Comparison of ENCODE assay signal across 14 cellular contexts in the genomic region with DNA sequence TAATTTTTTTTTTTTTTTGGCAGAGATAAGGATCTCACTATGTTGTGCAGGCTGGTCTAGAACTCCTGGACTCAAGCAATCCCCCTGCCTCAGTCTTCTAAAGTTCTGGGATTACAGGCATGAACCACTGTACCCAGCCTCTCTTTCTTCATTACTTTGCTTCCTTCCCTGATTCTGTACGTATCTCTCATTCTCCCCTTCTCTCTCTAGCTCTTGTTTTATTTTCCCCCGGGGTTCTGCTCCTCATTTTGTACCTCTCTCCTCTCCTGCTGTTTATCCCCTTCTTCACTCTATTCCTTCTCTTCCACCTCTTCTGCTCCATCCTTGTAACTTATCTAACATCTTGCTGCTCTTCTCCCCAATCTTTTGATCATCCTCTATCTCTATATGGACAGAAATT. TPM values are rescaled to one million over a fixed set of nuclear protein-coding genes. Genes with fewer than 3 reads are reported as not detected.
A peak's percentile ranks its signal among the peaks of the same experiment; 100 is the strongest.
DNase-seq lines count a peak whose midpoint lies in the region; ATAC-seq and TF ChIP-seq lines count a peak whose summit lies in the region.
"Had no signal": no experiment of that assay in that cellular context is flagged by ENCODE, and none has a peak within 500 bp of the region (broad histone marks: within the 10 kb centered on the region; RNA-seq: fewer than 3 reads in every experiment).

No MANE protein-coding gene starts in this region.

- peak overlapping the region; percentile 16 to 97 for H3K4me3 Mint-ChIP-seq in activated T-cell treated with anti-CD3 and anti-CD28 coated beads, Interleukin-2, amount 50 U/mL, for 72 hours

- H3K36me3 Mint-ChIP-seq in activated T-cell treated with anti-CD3 and anti-CD28 coated beads, Interleukin-2, amount 50 U/mL, for 72 hours (ENCODE audit: insufficient read depth in 2 of 2): peaks cover 11 to 21% of the 10 kb centered on the region in 2 donors

- H3K9ac ChIP-seq in skeletal muscle satellite cell (ENCODE audit: low read depth, low read length): no peak overlapping the region

- no peaks in the 10 kb centered on the region for H3K27me3 ChIP-seq in skeletal muscle satellite cell (ENCODE audit: control insufficient read depth, insufficient read depth, low read length)

- TF ChIP-seq CTCF in VCaP (conservative IDR thresholded peaks at IDR 0.05): no peak
- TF ChIP-seq CTCF in epithelial cell of proximal tubule (conservative IDR thresholded peaks at IDR 0.05; ENCODE audit: low read depth, low read length): no peak

- no peak for ATAC-seq in activated T-cell treated with anti-CD3 and anti-CD28 coated beads, Interleukin-2, amount 50 U/mL, for 72 hours (replicated peaks in 1 of 2)
- ATAC-seq in HG03108 (IDR thresholded peaks at IDR 0.05; ENCODE audit: unreplicated experiment): no peak
- no peak for ATAC-seq in GM19395 (IDR thresholded peaks at IDR 0.05; ENCODE audit: unreplicated experiment)

- peaks cover 49% of the 10 kb centered on the region for H3K4me1 Mint-ChIP-seq in activated T-cell treated with anti-CD3 and anti-CD28 coated beads, Interleukin-2, amount 50 U/mL, for 72 hours (ENCODE audit: low read depth)

- H3K9me3 ChIP-seq in skeletal muscle satellite cell (replicated peaks; ENCODE audit: low read length): no peaks in the 10 kb centered on the region

- DNase-seq in activated T-cell treated with anti-CD3 and anti-CD28 coated beads, Interleukin-2, amount 50 U/mL, for 72 hours: no peak
- no peak for DNase-seq in activated T-cell treated with anti-CD3 and anti-CD28 coated beads, Interleukin-2, amount 50 U/mL, for 48 hours
- DNase-seq in epithelial cell of proximal tubule (ENCODE audit: low read depth): no peak
- no peak for DNase-seq in GF-D8 (lab: John Stamatoyannopoulos, UW)
- DNase-seq: foreskin melanocyte, HCEC 1CT, NCI-H1436, small intestine had no signal

- no peak overlapping the region for H3K27ac Mint-ChIP-seq in activated T-cell treated with anti-CD3 and anti-CD28 coated beads, Interleukin-2, amount 50 U/mL, for 72 hours
- H3K27ac Mint-ChIP-seq: activated T-helper 2 cell treated with anti-CD3 and anti-CD28 coated beads, Interferon-gamma antibody, Interleukin-2, Interleukin-4, amounts not matched to agents 10 μg/mL and 5 μg/mL and 100 μg/mL, durations not matched to agents 14 hours and 24 hours and 36 hours had no signal

- H3K27ac ChIP-seq in VCaP: peak overlapping the region; percentile 89

- peaks cover 19% of the 10 kb centered on the region for H3K4me1 ChIP-seq in skeletal muscle satellite cell (ENCODE audit: control insufficient read depth, insufficient read depth, low read length)

- H3K36me3 ChIP-seq in skeletal muscle satellite cell (ENCODE audit: insufficient read depth, low read length): peaks cover 2% of the 10 kb centered on the region

- peak overlapping the region; percentile 84 for H3K4me2 ChIP-seq in skeletal muscle satellite cell (ENCODE audit: low read length)

- peaks cover 0 to 2% of the 10 kb centered on the region in 2 donors for H3K9me3 Mint-ChIP-seq in activated T-cell treated with anti-CD3 and anti-CD28 coated beads, Interleukin-2, amount 50 U/mL, for 72 hours

- H3K27me3 Mint-ChIP-seq in activated T-cell treated with anti-CD3 and anti-CD28 coated beads, Interleukin-2, amount 50 U/mL, for 72 hours (ENCODE audit: low read depth): no peaks in the 10 kb centered on the region

- peak overlapping the region; percentile 94 for H3K4me3 ChIP-seq in epithelial cell of proximal tubule (ENCODE audit: low read depth, low read length)
- no peak overlapping the region for H3K4me3 ChIP-seq in skeletal muscle satellite cell (ENCODE audit: low read length)
- H3K4me3 ChIP-seq: lung had no signal

RNA-seq across cellular contexts. Expression of a gene that starts 46.5 kb away (rescaled TPM):
- 10 to 100 TPM; 21.3 to 24.7 TPM for total RNA-seq in activated T-cell treated with anti-CD3 and anti-CD28 coated beads, Interleukin-2, amount 50 U/mL, for 72 hours
- 11.1 and 15.5 TPM in 2 replicates for total RNA-seq in epithelial cell of proximal tubule
- 9.4 and 11.7 TPM in 2 replicates for total RNA-seq in skeletal muscle satellite cell (2012; rRNA removed)

RNA-seq across cellular contexts. Expression of a gene that starts 50.2 kb away (rescaled TPM):
- total RNA-seq in activated T-cell treated with anti-CD3 and anti-CD28 coated beads, Interleukin-2, amount 50 U/mL, for 72 hours: 10 to 100 TPM; 47.4 to 52.8 TPM
- total RNA-seq in epithelial cell of proximal tubule: 21.8 and 46.5 TPM in 2 replicates
- 25.1 and 29.7 TPM in 2 replicates for total RNA-seq in skeletal muscle satellite cell (2012; rRNA removed)
